8 cellular contexts compared by ENCODE assay signal in genomic region chr1:221708076-221708571, GRCh38. TPM values are rescaled to one million over a fixed set of nuclear protein-coding genes. Genes with fewer than 3 reads are reported as not detected.
DNase-seq lines count a peak whose midpoint lies in the region; ATAC-seq and TF ChIP-seq lines count a peak whose summit lies in the region.

No MANE protein-coding gene starts in this region.

- H3K4me1 ChIP-seq in KMS-11 (ENCODE audit: low read depth, poor library complexity, severe bottlenecking) (peaks cover 67% of the 10 kb centered on the region), mesendoderm (ENCODE audit: control insufficient read depth, low read depth, low read length) (peaks cover 3% of the 10 kb centered on the region)

- POLR2A ChIA-PET in activated CD8-positive, alpha-beta T cell treated with anti-CD3 and anti-CD28 coated beads, Interleukin-2, amount 10 ng/mL, durations not matched to agents 7 days and 5 days (lab: Charles Lee) = interaction anchor here (0.9 to 10.7 kb wide), 7 partner anchors 13 to 936 kb away, joined by 3 to 268 read pairs (median 3); partner anchors contain the start of gene DUSP10

- peak overlapping the region; percentile 78 for H3K27ac Mint-ChIP-seq in activated CD8-positive, alpha-beta T cell treated with anti-CD3 and anti-CD28 coated beads, Interleukin-2, amount 10 ng/mL, durations not matched to agents 7 days and 5 days
- H3K27ac Mint-ChIP-seq in stimulated activated naive CD8-positive, alpha-beta T cell treated with anti-CD3 and anti-CD28 coated beads, Interleukin-15, Interleukin-2, amounts not matched to agents 100 ng/mL and 50 ng/mL, for 24 hours = peak overlapping the region; percentile 91

- no peak overlapping the region for H2AFZ ChIP-seq in KMS-11 (ENCODE audit: low read depth)

- DNase-seq in activated CD8-positive, alpha-beta T cell treated with anti-CD3 and anti-CD28 coated beads, Interleukin-2, amount 10 ng/mL, durations not matched to agents 7 days and 5 days = peak; percentile 72
- peak; percentile 66 for DNase-seq in islet precursor cell
- DNase-seq in mesendoderm = no peak
- DNase-seq in NCI-H1436 (lab: John Stamatoyannopoulos, UW) = no peak

- H3K36me3 Mint-ChIP-seq in activated CD8-positive, alpha-beta T cell treated with anti-CD3 and anti-CD28 coated beads, Interleukin-2, amount 10 ng/mL, durations not matched to agents 7 days and 5 days (ENCODE audit: low read depth) = peaks cover 57% of the 10 kb centered on the region
- H3K36me3 Mint-ChIP-seq in stimulated activated naive CD8-positive, alpha-beta T cell treated with anti-CD3 and anti-CD28 coated beads, Interleukin-15, Interleukin-2, amounts not matched to agents 100 ng/mL and 50 ng/mL, for 24 hours (ENCODE audit: low read depth) = peaks cover 44% of the 10 kb centered on the region

- TF ChIP-seq CTCF in KMS-11 (conservative IDR thresholded peaks at IDR 0.05; ENCODE audit: low read depth, low read length) = no peak

- WGBS in mesendoderm (ENCODE audit: extremely low coverage, insufficient coverage, low lambda C conversion rate) = no CpG with 5 or more reads among the region's 5 CpGs

- H3K27me3 ChIP-seq in KMS-11 (ENCODE audit: insufficient read depth, low read depth) = no peaks in the 10 kb centered on the region
- no peaks in the 10 kb centered on the region for H3K27me3 ChIP-seq in mesendoderm (ENCODE audit: insufficient read depth, low read length, poor library complexity)

- H2BK15ac ChIP-seq in mesendoderm (replicated peaks; ENCODE audit: low read depth) = no peak overlapping the region

- no peak overlapping the region for H2BK5ac ChIP-seq in mesendoderm (ENCODE audit: low read length)

- ATAC-seq in GM18502 (IDR thresholded peaks at IDR 0.05; ENCODE audit: poor library complexity, unreplicated experiment) (peak; percentile 70), GM21528 (IDR thresholded peaks at IDR 0.05; ENCODE audit: low FRiP score, unreplicated experiment) (peak; percentile 70)
- ATAC-seq in activated CD8-positive, alpha-beta T cell treated with anti-CD3 and anti-CD28 coated beads, Interleukin-2, amount 10 ng/mL, durations not matched to agents 7 days and 5 days = peak; percentile 55

- no peak overlapping the region for H3K4ac ChIP-seq in mesendoderm (ENCODE audit: low read depth, low read length)

- H3K4me2 ChIP-seq in KMS-11 = peak overlapping the region; percentile 58
- H3K4me2 ChIP-seq in mesendoderm (ENCODE audit: low read length) = no peak overlapping the region

- H3K9me3 Mint-ChIP-seq in activated CD8-positive, alpha-beta T cell treated with anti-CD3 and anti-CD28 coated beads, Interleukin-2, amount 10 ng/mL, durations not matched to agents 7 days and 5 days (ENCODE audit: insufficient read depth) = no peaks in the 10 kb centered on the region
- H3K9me3 Mint-ChIP-seq in stimulated activated naive CD8-positive, alpha-beta T cell treated with anti-CD3 and anti-CD28 coated beads, Interleukin-15, Interleukin-2, amounts not matched to agents 100 ng/mL and 50 ng/mL, for 24 hours = no peaks in the 10 kb centered on the region

- H3K36me3 ChIP-seq in KMS-11 (ENCODE audit: insufficient read depth) (no peaks in the 10 kb centered on the region), mesendoderm (ENCODE audit: control insufficient read depth, insufficient read depth, low read length) (no peaks in the 10 kb centered on the region)

- no peak overlapping the region for H2BK120ac ChIP-seq in mesendoderm (ENCODE audit: low read depth, low read length)

- H3K79me1 ChIP-seq in mesendoderm (ENCODE audit: low read length) = peaks cover 2% of the 10 kb centered on the region

- H2AK5ac ChIP-seq in mesendoderm (ENCODE audit: low read length) = no peak overlapping the region

- H3K79me2 ChIP-seq in KMS-11 (ENCODE audit: insufficient read depth, low read depth) = 0 out of 2 replicates have a peak, but pooled peaks cover 4% of the 10 kb centered on the region
- no peaks in the 10 kb centered on the region for H3K79me2 ChIP-seq in mesendoderm (ENCODE audit: control insufficient read depth, insufficient read depth, low read length)

- no peak overlapping the region for H3K23ac ChIP-seq in mesendoderm (ENCODE audit: low read length)

- H3K4me3 ChIP-seq in KMS-11 (IDR thresholded peaks at IDR 0.05; ENCODE audit: insufficient read depth, low read depth, low read length) = peak overlapping the region; percentile 15
- no peak overlapping the region for H3K4me3 ChIP-seq in mesendoderm (ENCODE audit: low read length)

- no peak overlapping the region for H4K5ac ChIP-seq in mesendoderm (ENCODE audit: low read length)

- peaks cover 69% of the 10 kb centered on the region for H3K4me1 Mint-ChIP-seq in activated CD8-positive, alpha-beta T cell treated with anti-CD3 and anti-CD28 coated beads, Interleukin-2, amount 10 ng/mL, durations not matched to agents 7 days and 5 days (ENCODE audit: low read depth)
- H3K4me1 Mint-ChIP-seq in stimulated activated naive CD8-positive, alpha-beta T cell treated with anti-CD3 and anti-CD28 coated beads, Interleukin-15, Interleukin-2, amounts not matched to agents 100 ng/mL and 50 ng/mL, for 24 hours (ENCODE audit: low read depth) = peaks cover 66% of the 10 kb centered on the region

- CTCF ChIA-PET in activated CD8-positive, alpha-beta T cell treated with anti-CD3 and anti-CD28 coated beads, Interleukin-2, amount 10 ng/mL, durations not matched to agents 7 days and 5 days (lab: Charles Lee) = interaction anchor here (0.9 to 5.1 kb wide), 13 partner anchors 11 to 747 kb away, joined by 3 to 56 read pairs (median 4); partner anchors contain the start of gene DUSP10

- peak overlapping the region; percentile 63 for H3K9ac ChIP-seq in KMS-11
- H3K9ac ChIP-seq in mesendoderm (ENCODE audit: low read length) = no peak overlapping the region

- H3K27ac ChIP-seq in KMS-11 = peak overlapping the region; percentile 92
- H3K27ac ChIP-seq in mesendoderm (ENCODE audit: low read depth, low read length) = no peak overlapping the region

- H3K4me3 Mint-ChIP-seq in activated CD8-positive, alpha-beta T cell treated with anti-CD3 and anti-CD28 coated beads, Interleukin-2, amount 10 ng/mL, durations not matched to agents 7 days and 5 days = peak overlapping the region; percentile 16
- H3K4me3 Mint-ChIP-seq in stimulated activated naive CD8-positive, alpha-beta T cell treated with anti-CD3 and anti-CD28 coated beads, Interleukin-15, Interleukin-2, amounts not matched to agents 100 ng/mL and 50 ng/mL, for 24 hours = peak overlapping the region; percentile 14

- H4K8ac ChIP-seq in mesendoderm (ENCODE audit: low read depth, low read length) = no peak overlapping the region

- no peak overlapping the region for H3K56ac ChIP-seq in mesendoderm (ENCODE audit: low read length)

- H4K20me1 ChIP-seq in KMS-11 (ENCODE audit: insufficient read depth) = no peaks in the 10 kb centered on the region

- H3K18ac ChIP-seq in mesendoderm (ENCODE audit: low read length) = no peak overlapping the region

- no peaks in the 10 kb centered on the region for H3K27me3 Mint-ChIP-seq in activated CD8-positive, alpha-beta T cell treated with anti-CD3 and anti-CD28 coated beads, Interleukin-2, amount 10 ng/mL, durations not matched to agents 7 days and 5 days (ENCODE audit: low read depth)
- no peaks in the 10 kb centered on the region for H3K27me3 Mint-ChIP-seq in stimulated activated naive CD8-positive, alpha-beta T cell treated with anti-CD3 and anti-CD28 coated beads, Interleukin-15, Interleukin-2, amounts not matched to agents 100 ng/mL and 50 ng/mL, for 24 hours

RNA-seq across cellular contexts. Expression of gene DUSP10, which starts 33.8 kb away (rescaled TPM):
- total RNA-seq in activated CD8-positive, alpha-beta T cell treated with anti-CD3 and anti-CD28 coated beads, Interleukin-2, amount 10 ng/mL, durations not matched to agents 7 days and 5 days = 10 to 100 TPM; 12.1 to 13.0 TPM
- 9.1 TPM for polyA plus RNA-seq in mesendoderm (2013, experiment 1 of 2)
- 10.0 TPM for polyA plus RNA-seq in mesendoderm (2013, experiment 2 of 2)

Comparison
In these comparisons a context has a peak if more than half of its experiments do, and no peak if none do; other contexts are left out.
1. DNase-seq: peak in activated CD8-positive, alpha-beta T cell treated with anti-CD3 and anti-CD28 coated beads, Interleukin-2, amount 10 ng/mL, durations not matched to agents 7 days and 5 days (single experiment) and islet precursor cell (single experiment); none in mesendoderm (single experiment) and NCI-H1436 (single experiment).
2. Peak in every context shown above with its lines, with median percentiles within 50 percentile points of each other: ATAC-seq.